Comparison of ENCODE assay signal across 1 cellular context in the genomic region with DNA sequence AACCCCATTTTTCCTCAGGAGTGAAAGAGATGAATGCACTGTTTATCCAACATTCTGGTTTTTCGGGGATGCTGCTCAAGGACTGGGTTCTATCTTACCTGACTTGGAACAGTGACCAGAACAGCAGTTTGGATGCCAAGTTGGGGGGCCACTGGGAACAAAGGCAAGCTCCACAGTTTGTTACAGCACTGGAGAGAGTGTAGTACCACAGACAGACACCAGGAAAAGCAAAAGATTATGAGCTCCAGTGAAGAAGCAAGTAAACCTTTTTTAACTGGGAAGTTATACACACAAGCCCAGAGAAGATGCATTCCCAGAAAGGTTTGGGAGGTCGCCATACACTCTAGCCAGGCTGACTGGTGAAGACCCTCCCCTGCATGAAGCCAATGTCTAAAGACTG.
TF ChIP-seq lines count a peak whose summit lies in the region.

No MANE protein-coding gene starts in this region.

TF ChIP-seq in HepG2, 621 proteins besides CTCF, POLR2A, EP300 and RAD21:
- TF ChIP-seq, protein P1, sequence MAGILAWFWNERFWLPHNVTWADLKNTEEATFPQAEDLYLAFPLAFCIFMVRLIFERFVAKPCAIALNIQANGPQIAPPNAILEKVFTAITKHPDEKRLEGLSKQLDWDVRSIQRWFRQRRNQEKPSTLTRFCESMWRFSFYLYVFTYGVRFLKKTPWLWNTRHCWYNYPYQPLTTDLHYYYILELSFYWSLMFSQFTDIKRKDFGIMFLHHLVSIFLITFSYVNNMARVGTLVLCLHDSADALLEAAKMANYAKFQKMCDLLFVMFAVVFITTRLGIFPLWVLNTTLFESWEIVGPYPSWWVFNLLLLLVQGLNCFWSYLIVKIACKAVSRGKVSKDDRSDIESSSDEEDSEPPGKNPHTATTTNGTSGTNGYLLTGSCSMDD (CRISPR knock-in tag; IDR thresholded peaks at IDR 0.05), result no peak
- TF ChIP-seq ZNF10 (CRISPR knock-in tag; IDR thresholded peaks at IDR 0.05; ENCODE audit: borderline replicate concordance, low read depth) (no peak), KLF9 (CRISPR knock-in tag; IDR thresholded peaks at IDR 0.05; ENCODE audit: low read depth) (no peak), SSRP1 (CRISPR knock-in tag; IDR thresholded peaks at IDR 0.05) (no peak), MLX (CRISPR knock-in tag; IDR thresholded peaks at IDR 0.05) (no peak), ZNF773 (CRISPR knock-in tag; IDR thresholded peaks at IDR 0.05; ENCODE audit: borderline replicate concordance) (no peak)
- TF ChIP-seq, protein P2, sequence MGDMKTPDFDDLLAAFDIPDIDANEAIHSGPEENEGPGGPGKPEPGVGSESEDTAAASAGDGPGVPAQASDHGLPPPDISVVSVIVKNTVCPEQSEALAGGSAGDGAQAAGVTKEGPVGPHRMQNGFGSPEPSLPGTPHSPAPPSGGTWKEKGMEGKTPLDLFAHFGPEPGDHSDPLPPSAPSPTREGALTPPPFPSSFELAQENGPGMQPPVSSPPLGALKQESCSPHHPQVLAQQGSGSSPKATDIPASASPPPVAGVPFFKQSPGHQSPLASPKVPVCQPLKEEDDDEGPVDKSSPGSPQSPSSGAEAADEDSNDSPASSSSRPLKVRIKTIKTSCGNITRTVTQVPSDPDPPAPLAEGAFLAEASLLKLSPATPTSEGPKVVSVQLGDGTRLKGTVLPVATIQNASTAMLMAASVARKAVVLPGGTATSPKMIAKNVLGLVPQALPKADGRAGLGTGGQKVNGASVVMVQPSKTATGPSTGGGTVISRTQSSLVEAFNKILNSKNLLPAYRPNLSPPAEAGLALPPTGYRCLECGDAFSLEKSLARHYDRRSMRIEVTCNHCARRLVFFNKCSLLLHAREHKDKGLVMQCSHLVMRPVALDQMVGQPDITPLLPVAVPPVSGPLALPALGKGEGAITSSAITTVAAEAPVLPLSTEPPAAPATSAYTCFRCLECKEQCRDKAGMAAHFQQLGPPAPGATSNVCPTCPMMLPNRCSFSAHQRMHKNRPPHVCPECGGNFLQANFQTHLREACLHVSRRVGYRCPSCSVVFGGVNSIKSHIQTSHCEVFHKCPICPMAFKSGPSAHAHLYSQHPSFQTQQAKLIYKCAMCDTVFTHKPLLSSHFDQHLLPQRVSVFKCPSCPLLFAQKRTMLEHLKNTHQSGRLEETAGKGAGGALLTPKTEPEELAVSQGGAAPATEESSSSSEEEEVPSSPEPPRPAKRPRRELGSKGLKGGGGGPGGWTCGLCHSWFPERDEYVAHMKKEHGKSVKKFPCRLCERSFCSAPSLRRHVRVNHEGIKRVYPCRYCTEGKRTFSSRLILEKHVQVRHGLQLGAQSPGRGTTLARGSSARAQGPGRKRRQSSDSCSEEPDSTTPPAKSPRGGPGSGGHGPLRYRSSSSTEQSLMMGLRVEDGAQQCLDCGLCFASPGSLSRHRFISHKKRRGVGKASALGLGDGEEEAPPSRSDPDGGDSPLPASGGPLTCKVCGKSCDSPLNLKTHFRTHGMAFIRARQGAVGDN (CRISPR knock-in tag; IDR thresholded peaks at IDR 0.05), result no peak
- TF ChIP-seq, protein P3, sequence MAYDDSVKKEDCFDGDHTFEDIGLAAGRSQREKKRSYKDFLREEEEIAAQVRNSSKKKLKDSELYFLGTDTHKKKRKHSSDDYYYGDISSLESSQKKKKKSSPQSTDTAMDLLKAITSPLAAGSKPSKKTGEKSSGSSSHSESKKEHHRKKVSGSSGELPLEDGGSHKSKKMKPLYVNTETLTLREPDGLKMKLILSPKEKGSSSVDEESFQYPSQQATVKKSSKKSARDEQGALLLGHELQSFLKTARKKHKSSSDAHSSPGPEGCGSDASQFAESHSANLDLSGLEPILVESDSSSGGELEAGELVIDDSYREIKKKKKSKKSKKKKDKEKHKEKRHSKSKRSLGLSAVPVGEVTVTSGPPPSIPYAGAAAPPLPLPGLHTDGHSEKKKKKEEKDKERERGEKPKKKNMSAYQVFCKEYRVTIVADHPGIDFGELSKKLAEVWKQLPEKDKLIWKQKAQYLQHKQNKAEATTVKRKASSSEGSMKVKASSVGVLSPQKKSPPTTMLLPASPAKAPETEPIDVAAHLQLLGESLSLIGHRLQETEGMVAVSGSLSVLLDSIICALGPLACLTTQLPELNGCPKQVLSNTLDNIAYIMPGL (CRISPR knock-in tag; IDR thresholded peaks at IDR 0.05; ENCODE audit: borderline replicate concordance in 1 of 2, low read depth in 1 of 2), result no peak
TF ChIP-seq in HepG2: peak in this region for 0.
